In the genomic region with DNA sequence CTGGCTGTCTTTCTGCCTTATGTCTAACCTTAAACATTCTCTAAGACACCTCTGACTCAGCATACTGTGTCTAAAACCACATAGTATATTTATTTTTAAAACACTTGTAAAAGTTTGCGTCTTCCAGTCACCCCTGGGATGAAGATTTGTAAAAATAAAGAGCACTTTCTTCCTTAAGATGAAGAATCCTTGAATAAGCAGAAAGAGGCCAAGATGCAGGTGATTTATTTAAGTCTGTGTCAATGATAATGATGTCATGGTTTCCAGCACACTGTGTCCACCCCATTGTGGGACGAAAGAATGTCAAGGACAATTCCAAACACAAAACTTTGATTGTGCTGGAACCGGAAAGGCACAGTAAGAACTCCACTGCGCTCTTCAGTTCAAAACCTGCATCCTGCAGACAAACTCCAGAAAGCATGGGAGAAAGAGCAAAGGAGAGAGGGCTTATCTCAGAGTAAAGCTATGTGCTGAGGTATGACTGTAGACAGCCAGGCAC, we compare ENCODE assay signal across 8 cellular contexts.
A peak's percentile ranks its signal among the peaks of the same experiment; 100 is the strongest.
DNase-seq lines count a peak whose midpoint lies in the region; ATAC-seq and TF ChIP-seq lines count a peak whose summit lies in the region.

No MANE protein-coding gene starts in this region.

- H3K27me3 ChIP-seq in GM23338 (ENCODE audit: insufficient read depth): no peaks in the 10 kb centered on the region
- no peaks in the 10 kb centered on the region for H3K27me3 ChIP-seq in skeletal muscle tissue (ENCODE audit: control insufficient read depth in 3 of 3, insufficient read depth in 3 of 3, low read length in 3 of 3)

- H3K4me1 Mint-ChIP-seq in GM23338 (peaks cover 19% of the 10 kb centered on the region), immature natural killer cell (peaks cover 11 to 51% of the 10 kb centered on the region in 2 donors), WTC11 (peaks cover 11% of the 10 kb centered on the region)

- H2AFZ ChIP-seq in GM23338: no peak overlapping the region

- ATAC-seq in GM23338: no peak
- ATAC-seq in GM18870 (IDR thresholded peaks at IDR 0.05; ENCODE audit: unreplicated experiment): no peak
- no peak for ATAC-seq in WTC11

- H3K9me3 Mint-ChIP-seq in GM23338 (no peaks in the 10 kb centered on the region), immature natural killer cell (no peaks in the 10 kb centered on the region), WTC11 (no peaks in the 10 kb centered on the region)

- no peak overlapping the region for H3K9ac ChIP-seq in skeletal muscle tissue (ENCODE audit: low read depth in 1 of 3, low read length in 3 of 3)

- TF ChIP-seq CTCF in GM23338 (conservative IDR thresholded peaks at IDR 0.05; ENCODE audit: low read depth in 2 of 2): no peak
- TF ChIP-seq CTCF in astrocyte of the spinal cord (IDR thresholded peaks at IDR 0.05; ENCODE audit: low read depth, low read length): no peak
- no peak for TF ChIP-seq CTCF in WTC11 (IDR thresholded peaks at IDR 0.05)

- H3F3A ChIP-seq in GM23338 (replicated peaks; ENCODE audit: low read depth): no peaks in the 10 kb centered on the region

- H3K27ac Mint-ChIP-seq in GM23338: peak overlapping the region; percentile 30; the same call in 1 of the 2 replicates
- H3K27ac Mint-ChIP-seq in immature natural killer cell: peak overlapping the region in 4 of 6 donors; percentile 67 to 89 (median 86)
- H3K27ac Mint-ChIP-seq in WTC11: no peak overlapping the region

- H3K36me3 Mint-ChIP-seq in GM23338 (ENCODE audit: low read depth) (no peaks in the 10 kb centered on the region), immature natural killer cell (peaks cover 10 to 27% (median 26%) of the 10 kb centered on the region in 3 donors), WTC11 (no peaks in the 10 kb centered on the region)

- no peaks in the 10 kb centered on the region for H3K36me3 ChIP-seq in GM23338 (ENCODE audit: insufficient read depth)
- peaks cover 0 to 16% (median 14%) of the 10 kb centered on the region in 3 donors for H3K36me3 ChIP-seq in skeletal muscle tissue (ENCODE audit: control insufficient read depth in 3 of 3, insufficient read depth in 3 of 3, low read length in 3 of 3)

- no peak overlapping the region for H3K27ac ChIP-seq in GM23338 (ENCODE audit: low read depth)
- peak overlapping the region; percentile 28 for H3K27ac ChIP-seq in skeletal muscle tissue (ENCODE audit: low read depth, low read length)

- H3K79me2 ChIP-seq in GM23338 (replicated peaks; ENCODE audit: insufficient read depth): no peaks in the 10 kb centered on the region

- in situ Hi-C loops in astrocyte of the spinal cord (cut with HindIII; ENCODE audit: low sequenced_read_pairs): no loop called here

- no peaks in the 10 kb centered on the region for H4K20me1 ChIP-seq in GM23338 (replicated peaks; ENCODE audit: insufficient read depth)

- no peak for DNase-seq in GM23338 (ENCODE audit: low spot score)
- peak; percentile 96 for DNase-seq in astrocyte of the spinal cord (ENCODE audit: low read depth, low spot score)
- DNase-seq in immature natural killer cell: no peak
- DNase-seq in WTC11 (ENCODE audit: low spot score): no peak
- no peak for DNase-seq in HEK293T (ENCODE audit: extremely low spot score)
- no peak for DNase-seq in DMS153 (lab: John Stamatoyannopoulos, UW)

- peaks cover 25% of the 10 kb centered on the region for H3K4me1 ChIP-seq in GM23338 (ENCODE audit: insufficient read depth)
- peaks cover 2 to 20% (median 14%) of the 10 kb centered on the region in 3 donors for H3K4me1 ChIP-seq in skeletal muscle tissue (ENCODE audit: control insufficient read depth in 3 of 3, insufficient read depth in 3 of 3, low read length in 3 of 3)

- H3K4me2 ChIP-seq in GM23338: no peak overlapping the region

- H3K9me2 ChIP-seq in GM23338 (ENCODE audit: insufficient read depth): no peaks in the 10 kb centered on the region

- H3K27me3 Mint-ChIP-seq in GM23338 (ENCODE audit: insufficient read depth, low read depth, poor library complexity) (no peaks in the 10 kb centered on the region), immature natural killer cell (ENCODE audit: low read depth in 3 of 3) (peaks cover 0 to 14% (median 0%) of the 10 kb centered on the region in 3 donors), WTC11 (ENCODE audit: low read depth) (no peaks in the 10 kb centered on the region)

- H3K4me3 Mint-ChIP-seq in GM23338: no peak overlapping the region
- peak overlapping the region in 2 of 5 donors; percentile 11 to 17 for H3K4me3 Mint-ChIP-seq in immature natural killer cell
- H3K4me3 Mint-ChIP-seq in WTC11: no peak overlapping the region

- CTCF ChIA-PET in WTC11 (lab: Charles Lee): interaction anchor here (1.1 kb wide), 1 partner anchor 22 kb away, joined by 5 read pairs; no protein-coding TSS in a partner anchor
- CTCF ChIA-PET in HEK293T (lab: Yijun Ruan, JAX): interaction anchor here (1.0 kb wide), 1 partner anchor 22 kb away, joined by 3 read pairs; no protein-coding TSS in a partner anchor

- H3K9me3 ChIP-seq in skeletal muscle tissue (ENCODE audit: control insufficient read depth in 3 of 3, low read length in 3 of 3): no peaks in the 10 kb centered on the region

- H3K4me3 ChIP-seq in GM23338 (no peak overlapping the region), astrocyte of the spinal cord (ENCODE audit: low read depth, low read length) (no peak overlapping the region), skeletal muscle tissue (ENCODE audit: low read length in 3 of 3) (no peak overlapping the region)

- POLR2A ChIA-PET in WTC11 (lab: Charles Lee): no interaction called here
- POLR2A ChIA-PET in HEK293T (lab: Yijun Ruan, JAX): no interaction called here

TF ChIP-seq in GM23338, 12 proteins besides CTCF, POLR2A, EP300 and RAD21:
- TF ChIP-seq, protein P1, sequence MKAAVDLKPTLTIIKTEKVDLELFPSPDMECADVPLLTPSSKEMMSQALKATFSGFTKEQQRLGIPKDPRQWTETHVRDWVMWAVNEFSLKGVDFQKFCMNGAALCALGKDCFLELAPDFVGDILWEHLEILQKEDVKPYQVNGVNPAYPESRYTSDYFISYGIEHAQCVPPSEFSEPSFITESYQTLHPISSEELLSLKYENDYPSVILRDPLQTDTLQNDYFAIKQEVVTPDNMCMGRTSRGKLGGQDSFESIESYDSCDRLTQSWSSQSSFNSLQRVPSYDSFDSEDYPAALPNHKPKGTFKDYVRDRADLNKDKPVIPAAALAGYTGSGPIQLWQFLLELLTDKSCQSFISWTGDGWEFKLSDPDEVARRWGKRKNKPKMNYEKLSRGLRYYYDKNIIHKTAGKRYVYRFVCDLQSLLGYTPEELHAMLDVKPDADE (IDR thresholded peaks at IDR 0.05): no peak
- no peak for TF ChIP-seq STAT1 (IDR thresholded peaks at IDR 0.05; ENCODE audit: unreplicated experiment)

TF ChIP-seq in WTC11, 78 proteins besides CTCF, POLR2A, EP300 and RAD21:
- TF ChIP-seq, protein P2, sequence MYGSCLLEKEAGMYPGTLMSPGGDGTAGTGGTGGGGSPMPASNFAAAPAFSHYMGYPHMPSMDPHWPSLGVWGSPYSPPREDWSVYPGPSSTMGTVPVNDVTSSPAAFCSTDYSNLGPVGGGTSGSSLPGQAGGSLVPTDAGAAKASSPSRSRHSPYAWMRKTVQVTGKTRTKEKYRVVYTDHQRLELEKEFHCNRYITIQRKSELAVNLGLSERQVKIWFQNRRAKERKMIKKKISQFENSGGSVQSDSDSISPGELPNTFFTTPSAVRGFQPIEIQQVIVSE (CRISPR knock-in tag; IDR thresholded peaks at IDR 0.05; ENCODE audit: borderline replicate concordance): no peak

TF ChIP-seq in HEK293T, 16 proteins besides CTCF, POLR2A, EP300 and RAD21:
- TF ChIP-seq SP1 (IDR thresholded peaks at IDR 0.05) (no peak), HDGF (IDR thresholded peaks at IDR 0.05; ENCODE audit: borderline replicate concordance) (no peak), ELF4 (IDR thresholded peaks at IDR 0.05) (no peak), SUZ12 (IDR thresholded peaks at IDR 0.05) (no peak), BHLHE40 (IDR thresholded peaks at IDR 0.05; ENCODE audit: borderline replicate concordance) (no peak), ZNF384 (IDR thresholded peaks at IDR 0.05) (no peak), FOXM1 (IDR thresholded peaks at IDR 0.05; ENCODE audit: borderline replicate concordance) (no peak), TARDBP (IDR thresholded peaks at IDR 0.05) (no peak), NFRKB (IDR thresholded peaks at IDR 0.05) (no peak), CTBP1 (IDR thresholded peaks at IDR 0.05; ENCODE audit: borderline replicate concordance) (no peak), LEF1 (IDR thresholded peaks at IDR 0.05; ENCODE audit: borderline replicate concordance) (no peak), L3MBTL2 (conservative IDR thresholded peaks at IDR 0.05) (no peak), ARNT (IDR thresholded peaks at IDR 0.05) (no peak), FOXA1 (IDR thresholded peaks at IDR 0.05) (no peak)
- TF ChIP-seq, protein P3, sequence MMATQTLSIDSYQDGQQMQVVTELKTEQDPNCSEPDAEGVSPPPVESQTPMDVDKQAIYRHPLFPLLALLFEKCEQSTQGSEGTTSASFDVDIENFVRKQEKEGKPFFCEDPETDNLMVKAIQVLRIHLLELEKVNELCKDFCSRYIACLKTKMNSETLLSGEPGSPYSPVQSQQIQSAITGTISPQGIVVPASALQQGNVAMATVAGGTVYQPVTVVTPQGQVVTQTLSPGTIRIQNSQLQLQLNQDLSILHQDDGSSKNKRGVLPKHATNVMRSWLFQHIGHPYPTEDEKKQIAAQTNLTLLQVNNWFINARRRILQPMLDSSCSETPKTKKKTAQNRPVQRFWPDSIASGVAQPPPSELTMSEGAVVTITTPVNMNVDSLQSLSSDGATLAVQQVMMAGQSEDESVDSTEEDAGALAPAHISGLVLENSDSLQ (IDR thresholded peaks at IDR 0.05): no peak
TF ChIP-seq in HEK293T: peak in this region for 0.
